Comparison of ENCODE assay signal across 15 cellular contexts in genomic region chr1:212545941-212546638, GRCh38.
A peak's percentile ranks its signal among the peaks of the same experiment; 100 is the strongest.
DNase-seq lines count a peak whose midpoint lies in the region; ATAC-seq, FAIRE-seq and TF ChIP-seq lines count a peak whose summit lies in the region.
"Had no signal": no experiment of that assay in that cellular context is flagged by ENCODE, and none has a peak within 500 bp of the region (broad histone marks: within the 10 kb centered on the region; RNA-seq: fewer than 3 reads in every experiment).

No MANE protein-coding gene starts in this region.

- H3K4me1 ChIP-seq in left ventricle myocardium inferior = no peaks in the 10 kb centered on the region
- H3K4me1 ChIP-seq: foreskin keratinocyte had no signal

- intact Hi-C loops in Right ventricle myocardium inferior (cut with DNase I) = no loop called here
- intact Hi-C loops in left ventricle myocardium inferior (cut with micrococcal nuclease) = no loop called here
- intact Hi-C loops in dendritic cell treated with granulocyte-macrophage colony-stimulating factor and Interleukin-4, amounts not matched to agents 40 ng/mL and 50 ng/mL, for 4 days (cut with micrococcal nuclease) = no loop called here

- peaks cover 4% of the 10 kb centered on the region for H3K27me3 ChIP-seq in left ventricle myocardium inferior (ENCODE audit: low read depth)

- H3K4me1 Mint-ChIP-seq in dendritic cell treated with granulocyte-macrophage colony-stimulating factor and Interleukin-4, amounts not matched to agents 40 ng/mL and 50 ng/mL, for 4 days (ENCODE audit: low read depth) = peaks cover 20% of the 10 kb centered on the region

- no peak overlapping the region for H3K4me3 ChIP-seq in left ventricle myocardium inferior
- H3K4me3 ChIP-seq: PC-9 had no signal

- no peaks in the 10 kb centered on the region for H3K27me3 Mint-ChIP-seq in dendritic cell treated with granulocyte-macrophage colony-stimulating factor and Interleukin-4, amounts not matched to agents 40 ng/mL and 50 ng/mL, for 4 days
- H3K27me3 Mint-ChIP-seq: brain had no signal

- H3K9me3 Mint-ChIP-seq in dendritic cell treated with granulocyte-macrophage colony-stimulating factor and Interleukin-4, amounts not matched to agents 40 ng/mL and 50 ng/mL, for 4 days = no peaks in the 10 kb centered on the region
- H3K9me3 Mint-ChIP-seq: brain had no signal

- peak; percentile 64 for ATAC-seq in Right ventricle myocardium inferior
- ATAC-seq in GM18873 (IDR thresholded peaks at IDR 0.05; ENCODE audit: low FRiP score, unreplicated experiment) = no peak
- ATAC-seq: foreskin keratinocyte had no signal

- no peak for TF ChIP-seq CTCF in left ventricle myocardium inferior (IDR thresholded peaks at IDR 0.05; ENCODE audit: borderline replicate concordance)

- H3K27ac ChIP-seq in left ventricle myocardium inferior (replicated peaks) = no peak overlapping the region
- H3K27ac ChIP-seq: foreskin keratinocyte, PC-9 had no signal

- H3K36me3 Mint-ChIP-seq in dendritic cell treated with granulocyte-macrophage colony-stimulating factor and Interleukin-4, amounts not matched to agents 40 ng/mL and 50 ng/mL, for 4 days (ENCODE audit: low read depth) = no peaks in the 10 kb centered on the region
- H3K36me3 Mint-ChIP-seq: brain had no signal

- no peaks in the 10 kb centered on the region for H3K36me3 ChIP-seq in left ventricle myocardium inferior

- DNase-seq in Right ventricle myocardium inferior (ENCODE audit: missing footprints) (no peak), left ventricle myocardium inferior (no peak), midbrain (lab: John Stamatoyannopoulos, UW) (peak; percentile 25), SHP77 (lab: John Stamatoyannopoulos, UW) (no peak), frontal cortex (ENCODE audit: low spot score in 2 of 2) (no peak), T-helper 2 cell (no peak)
- DNase-seq: ACHN; activated T-cell treated with anti-CD3 and anti-CD28 coated beads, Interleukin-2, amount 50 U/mL, for 1 hour; DMS53; foreskin keratinocyte; NCI-H187 treated with DMSO at 0.1 percent for 48 hours; PC-9 had no signal

- H3K9me3 ChIP-seq in left ventricle myocardium inferior (replicated peaks) = no peaks in the 10 kb centered on the region

- H3K27ac Mint-ChIP-seq in dendritic cell treated with granulocyte-macrophage colony-stimulating factor and Interleukin-4, amounts not matched to agents 40 ng/mL and 50 ng/mL, for 4 days = peak overlapping the region; percentile 88

- no peak for FAIRE-seq in frontal cortex (lab: Jason Lieb, UNC)

- H3K4me3 Mint-ChIP-seq in dendritic cell treated with granulocyte-macrophage colony-stimulating factor and Interleukin-4, amounts not matched to agents 40 ng/mL and 50 ng/mL, for 4 days = no peak overlapping the region
